In genomic region chr13:31199527-31199848, GRCh38 we compare ENCODE assay signal across 8 cellular contexts. TPM values are rescaled to one million over a fixed set of nuclear protein-coding genes. Genes with fewer than 3 reads are reported as not detected.
DNase-seq lines count a peak whose midpoint lies in the region; ATAC-seq and TF ChIP-seq lines count a peak whose summit lies in the region.

No MANE protein-coding gene starts in this region.

- intact Hi-C loops in heart left ventricle (cut with DNase I) (loop anchor here in 4 of 10 donors (1.0 to 10.0 kb wide), 4 partner anchors 37 to 545 kb away; no protein-coding TSS in a partner anchor), Right ventricle myocardium superior (cut with DNase I) (no loop called here), ascending aorta (cut with DNase I) (loop anchor here (2.0 kb wide), 1 partner anchor 225 kb away; no protein-coding TSS in a partner anchor), vagina (cut with DNase I) (no loop called here)

- H3K4me1 ChIP-seq in heart left ventricle, result peaks cover 0 to 41% (median 17%) of the 10 kb centered on the region in 12 donors
- H3K4me1 ChIP-seq in ascending aorta, result peaks cover 5 to 15% of the 10 kb centered on the region in 2 donors
- peaks cover 4 to 5% of the 10 kb centered on the region in 2 donors for H3K4me1 ChIP-seq in lung (ENCODE audit: control insufficient read depth in 2 of 2, insufficient read depth in 2 of 2, low read length in 2 of 2)
- H3K4me1 ChIP-seq in vagina, result peaks cover 15% of the 10 kb centered on the region

- peak overlapping the region in 11 of 12 donors; percentile 52 to 99 (median 82) for H3K4me3 ChIP-seq in heart left ventricle
- H3K4me3 ChIP-seq in ascending aorta, result peak overlapping the region; percentile 88 to 97
- peak overlapping the region; percentile 89 for H3K4me3 ChIP-seq in lung
- H3K4me3 ChIP-seq in vagina, result peak overlapping the region; percentile 71 to 92

- H3K27me3 ChIP-seq in heart left ventricle (no peaks in the 10 kb centered on the region), ascending aorta (no peaks in the 10 kb centered on the region), lung (ENCODE audit: control insufficient read depth, insufficient read depth) (no peaks in the 10 kb centered on the region), vagina (no peaks in the 10 kb centered on the region)

- TF ChIP-seq POLR2A in heart left ventricle (IDR thresholded peaks at IDR 0.05), result no peak
- no peak for TF ChIP-seq POLR2A in vagina (IDR thresholded peaks at IDR 0.05)

- ATAC-seq in heart left ventricle (no peak), Right ventricle myocardium superior (ENCODE audit: poor library complexity) (no peak), lung (ENCODE audit: insufficient read depth, low FRiP score) (no peak), HG02970 (IDR thresholded peaks at IDR 0.05; ENCODE audit: low FRiP score, unreplicated experiment) (no peak)

- no peak for DNase-seq in heart left ventricle
- DNase-seq in Right ventricle myocardium superior, result no peak
- DNase-seq in ascending aorta (ENCODE audit: low spot score in 2 of 2), result no peak
- no peak for DNase-seq in lung (ENCODE audit: low spot score)
- DNase-seq in vagina (ENCODE audit: extremely low spot score in 2 of 2), result no peak
- DNase-seq in dedifferentiated amniotic fluid mesenchymal stem cell (ENCODE audit: extremely low spot score), result no peak
- DNase-seq in NCI-H146 treated with DMSO at 0.1 percent for 48 hours (lab: John Stamatoyannopoulos, UW; ENCODE audit: unreplicated experiment), result no peak

- H3K9me3 ChIP-seq in heart left ventricle (no peaks in the 10 kb centered on the region), ascending aorta (no peaks in the 10 kb centered on the region), lung (ENCODE audit: control insufficient read depth in 2 of 2, insufficient read depth in 1 of 2, low read length in 1 of 2) (no peaks in the 10 kb centered on the region), vagina (no peaks in the 10 kb centered on the region)

- H3K36me3 ChIP-seq in heart left ventricle (no peaks in the 10 kb centered on the region), ascending aorta (no peaks in the 10 kb centered on the region), lung (ENCODE audit: control insufficient read depth in 2 of 2, insufficient read depth in 2 of 2, low read length in 2 of 2) (no peaks in the 10 kb centered on the region), vagina (no peaks in the 10 kb centered on the region)

- WGBS in heart left ventricle, 4 donors, result 8 to 14% (median 11%) methylated on average over 15 of the region's 15 CpGs
- 7 to 24% methylated on average over 6 to 15 of the region's 15 CpGs for WGBS in lung, 2 donors

- H3K27ac ChIP-seq in heart left ventricle (peak overlapping the region; percentile 93 to 100 (median 98)), ascending aorta (peak overlapping the region; percentile 88 to 100), lung (ENCODE audit: low read depth in 1 of 2, low read length in 1 of 2) (peak overlapping the region; percentile 98), vagina (peak overlapping the region; percentile 98)

- TF ChIP-seq CTCF in heart left ventricle (IDR thresholded peaks at IDR 0.05) (no peak), ascending aorta (IDR thresholded peaks at IDR 0.05) (no peak), lung (IDR thresholded peaks at IDR 0.05; ENCODE audit: control extremely low read depth, extremely low read depth) (no peak), vagina (IDR thresholded peaks at IDR 0.05) (no peak)

RNA-seq across cellular contexts. Expression of gene B3GLCT, which starts 0.3 kb away (rescaled TPM):
- total RNA-seq in heart left ventricle (10 to 100 TPM in 8 of 9 donors, 1 to 10 TPM in 1; 9.5 to 27.2 (median 20.9) TPM), Right ventricle myocardium superior (14.6 TPM), ascending aorta (8.8 TPM), lung (10 to 100 TPM in 1 of 2 donors, 1 to 10 TPM in 1; 3.6 to 13.7 TPM), vagina (8.1 TPM)
- polyA plus RNA-seq in heart left ventricle (1 to 10 TPM; 5.5 to 5.7 TPM), lung (1 to 10 TPM; 2.4 to 2.6 TPM)

RNA-seq across cellular contexts. Expression of gene HSPH1, which starts 37.8 kb away (rescaled TPM):
- total RNA-seq in heart left ventricle (10 to 100 TPM; 24.6 to 88.1 (median 44.5) TPM), Right ventricle myocardium superior (76.1 TPM), ascending aorta (20.6 TPM), lung (100 to 1,000 TPM in 1 of 2 donors, 10 to 100 TPM in 1; 80.6 to 223 TPM), vagina (75.4 TPM)
- polyA plus RNA-seq in heart left ventricle (10 to 100 TPM; 32.5 to 55.3 TPM), lung (10 to 100 TPM; 34.1 to 50.6 TPM)
